17 cellular contexts compared by ENCODE assay signal in the genomic region with DNA sequence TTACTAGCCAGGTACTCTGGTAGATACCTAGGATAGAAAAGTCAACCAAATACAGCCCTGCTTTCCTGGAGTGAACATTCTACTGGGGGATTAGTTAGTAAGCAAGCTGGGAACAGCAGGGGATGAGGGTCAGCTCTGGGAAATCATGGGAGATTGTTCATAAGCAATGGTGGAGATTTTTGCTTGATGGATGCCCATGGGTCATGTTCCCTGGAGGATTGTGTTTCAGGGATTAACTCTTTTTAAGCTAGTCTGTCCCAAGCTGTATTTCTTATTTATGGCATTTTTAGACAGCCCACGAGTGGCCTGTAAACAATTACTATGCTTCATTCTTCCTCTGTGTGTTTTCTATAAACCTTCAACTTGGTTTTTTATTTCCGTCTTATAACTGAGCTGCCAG. TPM values are rescaled to one million over a fixed set of nuclear protein-coding genes. Genes with fewer than 3 reads are reported as not detected.
"Had no signal": no experiment of that assay in that cellular context is flagged by ENCODE, and none has a peak within 500 bp of the region (broad histone marks: within the 10 kb centered on the region; RNA-seq: fewer than 3 reads in every experiment).

No MANE protein-coding gene starts in this region.

- H3K27me3 ChIP-seq: adrenal gland, esophagus muscularis mucosa, tibial artery had no signal

- H3K9me3 ChIP-seq: adrenal gland, esophagus muscularis mucosa, tibial artery had no signal

- H3K27ac ChIP-seq: adrenal gland, esophagus muscularis mucosa, tibial artery had no signal

- DNase-seq: activated CD4-positive, alpha-beta T cell treated with anti-CD3 and anti-CD28 coated beads, Interleukin-2, amount 50 U/mL, for 1 hour; activated CD4-positive, CD25-positive, alpha-beta regulatory T cell treated with anti-CD3 and anti-CD28 coated beads, Interleukin-2, amount 50 U/mL, for 72 hours; activated CD8-positive, alpha-beta memory T cell treated with anti-CD3 and anti-CD28 coated beads, Interleukin-2, amount 50 U/mL, for 48 hours; activated gamma-delta T cell treated with Interleukin-2 at 50 U/mL for 16 hours; adrenal gland; effector memory CD4-positive, alpha-beta T cell; mesenchymal stem cell; natural killer cell; retina; stimulated activated CD4-positive, alpha-beta T cell treated with anti-CD3 and anti-CD28 coated beads, Interleukin-2, amount 100 ng/mL, for 24 hours; stimulated activated naive CD8-positive, alpha-beta T cell treated with anti-CD3 and anti-CD28 coated beads, Interleukin-15, Interleukin-2, amounts not matched to agents 100 U/mL and 50 U/mL, for 24 hours; substantia nigra; tibial artery had no signal

- H3K4me3 ChIP-seq: adrenal gland, esophagus muscularis mucosa, tibial artery had no signal

- H3K9me3 Mint-ChIP-seq: activated naive CD4-positive, alpha-beta T cell treated with anti-CD3 and anti-CD28 coated beads, Interleukin-2, amount 50 U/mL, for 72 hours; activated T-helper 1 cell treated with anti-CD3 and anti-CD28 coated beads, Interleukin-12 subunit alpha, Interleukin-12 subunit beta, Interleukin-2, Interleukin-4 antibody, amounts not matched to agents 30 ng/mL and 10 ng/mL and 1 ng/mL, durations not matched to agents 14 hours and 24 hours and 36 hours; dendritic cell treated with granulocyte-macrophage colony-stimulating factor and Interleukin-4, amounts not matched to agents 40 ng/mL and 50 ng/mL, for 4 days; natural killer cell had no signal

- H3K36me3 ChIP-seq: adrenal gland, esophagus muscularis mucosa, tibial artery had no signal

- H3K4me1 Mint-ChIP-seq: natural killer cell had no signal

- H3K4me1 ChIP-seq: tibial artery had no signal

- H3K27ac Mint-ChIP-seq: activated naive CD4-positive, alpha-beta T cell treated with anti-CD3 and anti-CD28 coated beads, Interleukin-2, amount 50 U/mL, for 72 hours; activated T-helper 1 cell treated with anti-CD3 and anti-CD28 coated beads, Interleukin-12 subunit alpha, Interleukin-12 subunit beta, Interleukin-2, Interleukin-4 antibody, amounts not matched to agents 30 ng/mL and 10 ng/mL and 1 ng/mL, durations not matched to agents 14 hours and 24 hours and 36 hours; dendritic cell treated with granulocyte-macrophage colony-stimulating factor and Interleukin-4, amounts not matched to agents 40 ng/mL and 50 ng/mL, for 4 days; natural killer cell had no signal

- H3K36me3 Mint-ChIP-seq: activated naive CD4-positive, alpha-beta T cell treated with anti-CD3 and anti-CD28 coated beads, Interleukin-2, amount 50 U/mL, for 72 hours; natural killer cell had no signal

- H3K4me3 Mint-ChIP-seq: activated T-helper 1 cell treated with anti-CD3 and anti-CD28 coated beads, Interleukin-12 subunit alpha, Interleukin-12 subunit beta, Interleukin-2, Interleukin-4 antibody, amounts not matched to agents 30 ng/mL and 10 ng/mL and 1 ng/mL, durations not matched to agents 14 hours and 24 hours and 36 hours; dendritic cell treated with granulocyte-macrophage colony-stimulating factor and Interleukin-4, amounts not matched to agents 40 ng/mL and 50 ng/mL, for 4 days; natural killer cell had no signal

RNA-seq across cellular contexts. Expression of a gene that starts 18.9 kb away (rescaled TPM):
- total RNA-seq: natural killer cell had no signal
